Comparison of ENCODE assay signal across 8 cellular contexts in the genomic region with DNA sequence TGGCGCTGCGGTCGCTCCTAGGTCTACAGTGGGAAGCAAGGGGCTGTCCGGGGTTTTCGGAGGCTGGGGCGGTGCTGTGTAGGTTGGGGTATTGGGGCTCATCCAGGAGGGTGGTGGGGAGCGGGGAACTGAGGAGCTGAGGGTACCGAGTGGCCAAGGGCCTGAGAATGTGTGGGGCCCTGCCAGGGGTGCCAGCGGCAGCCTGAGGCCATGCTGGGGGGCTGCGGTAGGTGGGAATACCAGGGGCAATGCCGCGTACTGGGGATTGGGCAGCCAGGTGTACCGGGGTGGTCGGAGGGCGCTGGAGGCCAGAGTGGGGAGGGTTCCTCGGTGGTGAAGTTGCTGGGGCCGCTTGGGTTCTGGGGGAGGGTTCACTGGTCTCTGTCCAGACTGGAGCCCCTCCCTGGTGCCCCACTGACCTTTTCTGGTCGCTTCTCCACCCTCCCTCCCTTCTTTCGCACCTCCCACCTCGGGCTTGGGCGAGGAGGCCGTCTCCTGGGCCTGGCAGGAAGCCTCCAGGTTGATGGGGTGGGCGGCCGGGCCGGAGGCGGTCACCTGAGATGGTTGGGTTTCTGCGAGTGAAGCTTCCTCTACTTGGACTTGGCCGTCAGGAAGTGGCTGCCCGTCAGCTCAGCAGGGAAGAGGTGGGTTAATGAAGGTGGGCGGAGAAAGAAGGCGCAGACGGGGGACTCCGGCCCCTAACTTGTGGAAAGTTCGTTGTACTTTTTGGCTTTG. TPM values are rescaled to one million over a fixed set of nuclear protein-coding genes. Genes with fewer than 3 reads are reported as not detected.
DNase-seq lines count a peak whose midpoint lies in the region; ATAC-seq lines count a peak whose summit lies in the region.

No MANE protein-coding gene starts in this region.

- peaks cover 38 to 39% of the 10 kb centered on the region in 2 donors for H3K4me1 Mint-ChIP-seq in immature natural killer cell
- peaks cover 41% of the 10 kb centered on the region for H3K4me1 Mint-ChIP-seq in stimulated activated memory B cell treated with anti-CD40 and anti-IgM and Interleukin-4, amounts not matched to agents 10 μg/mL and 1 μg/mL and 100 μg/mL, for 72 hours

- H3K4me3 Mint-ChIP-seq in immature natural killer cell: peak overlapping the region; percentile 88 to 93 (median 91)
- peak overlapping the region; percentile 87 for H3K4me3 Mint-ChIP-seq in stimulated activated memory B cell treated with anti-CD40 and anti-IgM and Interleukin-4, amounts not matched to agents 10 μg/mL and 1 μg/mL and 100 μg/mL, for 72 hours

- H3K27ac ChIP-seq in adipose tissue (ENCODE audit: low read depth, low read length): peak overlapping the region; percentile 49

- DNase-seq in D341Med (ENCODE audit: low spot score) (peak; percentile 44), HPDE6-E6E7 (ENCODE audit: extremely low spot score) (peak; percentile 13), immature natural killer cell (peak; percentile 42 to 56 (median 50)), NCI-H748 treated with DMSO at 0.1 percent for 48 hours (lab: John Stamatoyannopoulos, UW) (no peak), SKM-1 (lab: John Stamatoyannopoulos, UW; ENCODE audit: unreplicated experiment) (no peak)

- 0 to 2% (median 1%) methylated on average over 33 to 34 of the region's 34 CpGs for WGBS in adipose tissue, 3 donors

- peak overlapping the region; percentile 89 to 97 (median 94) for H3K27ac Mint-ChIP-seq in immature natural killer cell
- H3K27ac Mint-ChIP-seq in stimulated activated memory B cell treated with anti-CD40 and anti-IgM and Interleukin-4, amounts not matched to agents 10 μg/mL and 1 μg/mL and 100 μg/mL, for 72 hours: peak overlapping the region; percentile 83

- peaks cover 10 to 32% (median 10%) of the 10 kb centered on the region in 3 donors for H3K27me3 Mint-ChIP-seq in immature natural killer cell (ENCODE audit: low read depth in 3 of 3)
- H3K27me3 Mint-ChIP-seq in stimulated activated memory B cell treated with anti-CD40 and anti-IgM and Interleukin-4, amounts not matched to agents 10 μg/mL and 1 μg/mL and 100 μg/mL, for 72 hours: no peaks in the 10 kb centered on the region

- H3K9me3 Mint-ChIP-seq in immature natural killer cell: no peaks in the 10 kb centered on the region
- no peaks in the 10 kb centered on the region for H3K9me3 Mint-ChIP-seq in stimulated activated memory B cell treated with anti-CD40 and anti-IgM and Interleukin-4, amounts not matched to agents 10 μg/mL and 1 μg/mL and 100 μg/mL, for 72 hours

- peaks cover 0 to 23% (median 6%) of the 10 kb centered on the region in 3 donors for H3K36me3 Mint-ChIP-seq in immature natural killer cell
- H3K36me3 Mint-ChIP-seq in stimulated activated memory B cell treated with anti-CD40 and anti-IgM and Interleukin-4, amounts not matched to agents 10 μg/mL and 1 μg/mL and 100 μg/mL, for 72 hours: peaks cover 39% of the 10 kb centered on the region

- peak; percentile 33 for ATAC-seq in GM19372 (IDR thresholded peaks at IDR 0.05; ENCODE audit: low read depth, unreplicated experiment)
- ATAC-seq in stimulated activated memory B cell treated with anti-CD40 and anti-IgM and Interleukin-4, amounts not matched to agents 10 μg/mL and 1 μg/mL and 100 μg/mL, for 72 hours: peak; percentile 61

RNA-seq across cellular contexts. Expression of a gene that starts 0.9 kb away (rescaled TPM):
- polyA plus RNA-seq in adipose tissue (10 to 100 TPM; 20.5 to 30.3 (median 28.6) TPM), immature natural killer cell (10 to 100 TPM; 13.3 to 50.1 (median 15.4) TPM)

RNA-seq across cellular contexts. Expression of a gene that starts 22.6 kb away (rescaled TPM):
- polyA plus RNA-seq in adipose tissue (under 1 TPM in 2 of 3 donors, not detected in 1; 0.07 to 0.09 TPM), immature natural killer cell (not detected)

RNA-seq across cellular contexts. Expression of a gene that starts 55.3 kb away (rescaled TPM):
- 1 to 10 TPM; 1.1 to 1.8 (median 1.2) TPM for polyA plus RNA-seq in adipose tissue
- polyA plus RNA-seq in immature natural killer cell: 100 to 1,000 TPM in 2 of 3 donors, 10 to 100 TPM in 1; 96.8 to 232 (median 119) TPM

Comparison
In these comparisons a context has a peak if more than half of its experiments do, and no peak if none do; other contexts are left out.
1. DNase-seq: peak in D341Med (single experiment), HPDE6-E6E7 (single experiment) and immature natural killer cell (3 of 3); none in NCI-H748 treated with DMSO at 0.1 percent for 48 hours (single experiment) and SKM-1 (single experiment).
2. RNA of a gene that starts 55.3 kb away (polyA plus RNA-seq): 96.8 to 232 TPM in immature natural killer cell; 1.1 to 1.8 TPM in adipose tissue; every median in the first group is over 10 times any median in the second.